Comparison of ENCODE assay signal across 12 cellular contexts in genomic region chr11:2743427-2744110, GRCh38.
"Had no signal": no experiment of that assay in that cellular context is flagged by ENCODE, and none has a peak within 500 bp of the region (broad histone marks: within the 10 kb centered on the region; RNA-seq: fewer than 3 reads in every experiment).

No MANE protein-coding gene starts in this region.

- H3K9me3 Mint-ChIP-seq: activated naive CD4-positive, alpha-beta T cell treated with anti-CD3 and anti-CD28 coated beads, Interleukin-2, amount 50 U/mL, for 72 hours; activated T-helper 17 cell treated with anti-CD3 and anti-CD28 coated beads, Interleukin-2, amount 50 U/mL, for 72 hours; naive thymus-derived CD8-positive, alpha-beta T cell; T-helper 1 cell treated with Interleukin-12 subunit alpha and Interleukin-12 subunit beta and Interleukin-4 antibody, amounts not matched to agents 30 μg/mL and 1 μg/mL, for 36 hours had no signal

- ATAC-seq: activated naive CD4-positive, alpha-beta T cell treated with anti-CD3 and anti-CD28 coated beads, Interleukin-2, amount 50 U/mL, for 72 hours; activated T-helper 17 cell treated with anti-CD3 and anti-CD28 coated beads, Interleukin-2, amount 50 U/mL, for 72 hours; naive thymus-derived CD8-positive, alpha-beta T cell; SK-N-SH treated with all-trans-retinoic acid at 6 μM for 48 hours had no signal

- H3K4me3 Mint-ChIP-seq: activated T-helper 17 cell treated with anti-CD3 and anti-CD28 coated beads, Interleukin-2, amount 50 U/mL, for 72 hours; naive thymus-derived CD8-positive, alpha-beta T cell; T-helper 1 cell treated with Interleukin-12 subunit alpha and Interleukin-12 subunit beta and Interleukin-4 antibody, amounts not matched to agents 30 μg/mL and 1 μg/mL, for 36 hours had no signal

- H3K4me3 ChIP-seq: dorsolateral prefrontal cortex, esophagus muscularis mucosa, thyroid gland had no signal

- H3K27me3 Mint-ChIP-seq: activated T-helper 17 cell treated with anti-CD3 and anti-CD28 coated beads, Interleukin-2, amount 50 U/mL, for 72 hours; naive thymus-derived CD8-positive, alpha-beta T cell had no signal

- H3K27me3 ChIP-seq: dorsolateral prefrontal cortex, esophagus muscularis mucosa, thyroid gland had no signal

- H3K27ac Mint-ChIP-seq: activated naive CD4-positive, alpha-beta T cell treated with anti-CD3 and anti-CD28 coated beads, Interleukin-2, amount 50 U/mL, for 72 hours; activated T-helper 17 cell treated with anti-CD3 and anti-CD28 coated beads, Interleukin-2, amount 50 U/mL, for 72 hours; naive thymus-derived CD8-positive, alpha-beta T cell; T-helper 1 cell treated with Interleukin-12 subunit alpha and Interleukin-12 subunit beta and Interleukin-4 antibody, amounts not matched to agents 30 μg/mL and 1 μg/mL, for 36 hours had no signal

- H3K4me1 Mint-ChIP-seq: activated T-helper 17 cell treated with anti-CD3 and anti-CD28 coated beads, Interleukin-2, amount 50 U/mL, for 72 hours had no signal

- H3K27ac ChIP-seq: dorsolateral prefrontal cortex, esophagus muscularis mucosa, thyroid gland had no signal

- H3K36me3 Mint-ChIP-seq: activated naive CD4-positive, alpha-beta T cell treated with anti-CD3 and anti-CD28 coated beads, Interleukin-2, amount 50 U/mL, for 72 hours had no signal

- H3K9me3 ChIP-seq: esophagus muscularis mucosa, thyroid gland had no signal

- DNase-seq: activated CD4-positive, alpha-beta T cell treated with anti-CD3 and anti-CD28 coated beads, Interleukin-2, amount 50 U/mL, for 1 hour; activated T-cell treated with anti-CD3 and anti-CD28 coated beads for 4 hours; SHP77; small intestine; thyroid gland had no signal

- H3K36me3 ChIP-seq: esophagus muscularis mucosa, thyroid gland had no signal
